Comparison of ENCODE assay signal across 8 cellular contexts in the genomic region with DNA sequence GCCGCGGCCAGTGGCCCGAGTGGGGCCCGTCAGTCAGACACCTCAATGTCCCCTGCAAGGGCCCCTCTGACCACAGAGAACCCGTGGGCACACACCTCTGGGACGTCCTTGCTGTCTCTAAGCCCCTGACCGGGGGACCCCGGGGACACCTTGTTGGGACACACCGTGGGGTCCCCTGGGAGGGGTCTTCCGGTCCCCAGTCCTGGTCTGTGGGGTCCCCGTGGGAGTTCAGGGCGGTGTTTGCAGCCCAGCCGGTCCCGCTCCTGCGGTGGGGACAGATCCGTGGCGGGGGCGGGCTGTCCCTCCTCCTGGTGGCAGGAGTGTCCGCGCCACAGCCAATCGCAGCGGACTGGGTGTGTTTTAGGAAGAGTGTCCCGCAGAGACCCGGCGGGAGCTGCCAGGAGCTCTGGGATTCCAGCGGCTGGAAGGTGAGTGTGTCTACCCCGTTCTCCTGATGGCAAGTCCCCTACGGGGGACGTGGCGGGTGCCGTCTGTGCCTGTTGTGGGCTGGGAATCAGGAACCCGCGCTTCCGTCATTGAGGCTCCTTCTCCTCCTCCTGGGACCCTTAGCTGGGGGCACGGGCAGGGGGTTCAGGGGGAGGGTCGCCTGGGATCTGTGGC. TPM values are rescaled to one million over a fixed set of nuclear protein-coding genes. Genes with fewer than 3 reads are reported as not detected.
DNase-seq lines count a peak whose midpoint lies in the region; ATAC-seq and TF ChIP-seq lines count a peak whose summit lies in the region.

No MANE protein-coding gene starts in this region.

- H3K36me3 ChIP-seq in esophagus (ENCODE audit: control insufficient read depth in 2 of 2, insufficient read depth in 2 of 2, low read length in 1 of 2) = no peaks in the 10 kb centered on the region
- no peaks in the 10 kb centered on the region for H3K36me3 ChIP-seq in upper lobe of right lung

- H3K27me3 ChIP-seq in esophagus (ENCODE audit: control insufficient read depth in 1 of 2, insufficient read depth in 2 of 2, low read length in 2 of 2) (no peaks in the 10 kb centered on the region), upper lobe of right lung (no peaks in the 10 kb centered on the region)

- DNase-seq in activated CD4-positive, alpha-beta T cell treated with anti-CD3 and anti-CD28 coated beads, Interleukin-2, amount 50 U/mL, for 1 hour = peak; percentile 35
- peak; percentile 52 for DNase-seq in myocyte (ENCODE audit: low read depth)
- DNase-seq in upper lobe of right lung = peak; percentile 94
- DNase-seq in GM19240 (ENCODE audit: insufficient read length, low spot score) = no peak

- peak; percentile 76 for ATAC-seq in GM19035 (IDR thresholded peaks at IDR 0.05; ENCODE audit: unreplicated experiment)
- ATAC-seq in HG03442 (IDR thresholded peaks at IDR 0.05; ENCODE audit: unreplicated experiment) = peak; percentile 69
- ATAC-seq in upper lobe of right lung = peak; percentile 94

- WGBS in esophagus, 2 donors = 3 to 10% methylated on average over 31 to 36 of the region's 36 CpGs

- peaks cover 0 to 2% of the 10 kb centered on the region in 2 donors for H3K4me1 ChIP-seq in esophagus (ENCODE audit: control insufficient read depth in 2 of 2, insufficient read depth in 2 of 2, low read length in 1 of 2)
- peaks cover 11% of the 10 kb centered on the region for H3K4me1 ChIP-seq in upper lobe of right lung

- intact Hi-C loops in upper lobe of right lung (cut with DNase I) = no loop called here

- H3K4me3 ChIP-seq in esophagus (ENCODE audit: low read depth in 1 of 2, low read length in 2 of 2) (peak overlapping the region; percentile 61 to 73), upper lobe of right lung (peak overlapping the region; percentile 80)

- no peaks in the 10 kb centered on the region for H3K9me3 ChIP-seq in esophagus (ENCODE audit: control insufficient read depth in 2 of 2, insufficient read depth in 1 of 2, low read depth in 1 of 2, low read length in 1 of 2)
- no peaks in the 10 kb centered on the region for H3K9me3 ChIP-seq in upper lobe of right lung

- TF ChIP-seq CTCF in 22Rv1 (IDR thresholded peaks at IDR 0.05) (0 out of 2 replicates have a peak, but pooled peaks have one; percentile 4), upper lobe of right lung (IDR thresholded peaks at IDR 0.05) (no peak)

- peak overlapping the region; percentile 82 for H3K27ac ChIP-seq in 22Rv1
- H3K27ac ChIP-seq in esophagus (ENCODE audit: low read depth in 2 of 2, low read length in 1 of 2) = peak overlapping the region; percentile 14 to 62
- H3K27ac ChIP-seq in upper lobe of right lung = peak overlapping the region; percentile 71

RNA-seq across cellular contexts. Expression of a gene that starts 5.1 kb away (rescaled TPM):
- polyA plus RNA-seq in esophagus = 10 to 100 TPM; 14.5 to 19.3 TPM
- total RNA-seq in myocyte (2.0 and 4.9 TPM in 2 replicates), upper lobe of right lung (34.4 TPM)
- polyA plus RNA-seq in myocyte (2012) = 3.5 TPM

RNA-seq across cellular contexts. Expression of a gene that starts 42.5 kb away (rescaled TPM):
- polyA plus RNA-seq in esophagus = 10 to 100 TPM; 26.4 to 35.3 TPM
- 78.7 and 82.3 TPM in 2 replicates for total RNA-seq in myocyte
- polyA plus RNA-seq in myocyte (2012) = 46.0 TPM
- 55.1 TPM for total RNA-seq in upper lobe of right lung
